1 cellular context compared by ENCODE assay signal in the genomic region with DNA sequence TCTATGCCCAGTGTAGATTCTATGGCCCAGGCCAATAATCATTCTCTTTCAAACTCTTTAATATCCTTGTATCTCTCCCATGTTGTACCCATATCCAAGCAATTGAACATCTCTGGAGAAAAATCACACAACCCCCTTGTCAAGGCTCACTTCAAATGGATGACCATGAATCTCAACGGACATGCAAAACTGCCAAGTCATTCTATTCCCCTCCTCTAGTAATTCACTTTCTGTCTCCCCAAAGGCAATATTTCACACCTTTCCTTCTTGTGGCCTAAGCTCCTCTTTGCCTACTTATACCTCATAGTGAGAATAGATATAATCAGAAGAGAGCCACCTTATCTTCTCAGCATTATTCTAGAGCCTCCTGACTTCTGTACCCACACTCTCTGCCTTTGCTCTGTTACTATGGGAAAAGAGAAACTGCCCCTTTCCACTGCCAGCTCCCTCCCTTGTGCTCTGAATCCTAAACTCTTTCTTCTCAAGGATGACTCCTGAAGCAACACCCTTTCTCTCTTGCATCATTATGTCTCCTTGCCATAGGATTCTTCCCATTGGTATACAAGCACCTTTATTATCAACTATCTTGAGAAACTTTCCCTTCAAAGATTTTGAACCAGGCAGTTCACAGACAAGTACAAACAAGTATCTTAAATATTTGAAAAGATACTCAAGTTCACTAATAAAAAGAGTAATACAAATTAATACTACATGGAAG.
TF ChIP-seq lines count a peak whose summit lies in the region.

No MANE protein-coding gene starts in this region.

TF ChIP-seq in K562, 482 proteins besides CTCF, POLR2A, EP300 and RAD21 (continued from another document and continues in another):
- TF ChIP-seq, protein P1, sequence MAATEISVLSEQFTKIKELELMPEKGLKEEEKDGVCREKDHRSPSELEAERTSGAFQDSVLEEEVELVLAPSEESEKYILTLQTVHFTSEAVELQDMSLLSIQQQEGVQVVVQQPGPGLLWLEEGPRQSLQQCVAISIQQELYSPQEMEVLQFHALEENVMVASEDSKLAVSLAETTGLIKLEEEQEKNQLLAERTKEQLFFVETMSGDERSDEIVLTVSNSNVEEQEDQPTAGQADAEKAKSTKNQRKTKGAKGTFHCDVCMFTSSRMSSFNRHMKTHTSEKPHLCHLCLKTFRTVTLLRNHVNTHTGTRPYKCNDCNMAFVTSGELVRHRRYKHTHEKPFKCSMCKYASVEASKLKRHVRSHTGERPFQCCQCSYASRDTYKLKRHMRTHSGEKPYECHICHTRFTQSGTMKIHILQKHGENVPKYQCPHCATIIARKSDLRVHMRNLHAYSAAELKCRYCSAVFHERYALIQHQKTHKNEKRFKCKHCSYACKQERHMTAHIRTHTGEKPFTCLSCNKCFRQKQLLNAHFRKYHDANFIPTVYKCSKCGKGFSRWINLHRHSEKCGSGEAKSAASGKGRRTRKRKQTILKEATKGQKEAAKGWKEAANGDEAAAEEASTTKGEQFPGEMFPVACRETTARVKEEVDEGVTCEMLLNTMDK (IDR thresholded peaks at IDR 0.05; ENCODE audit: borderline replicate concordance, insufficient read depth, low read depth, low read length, poor library complexity, severe bottlenecking), result no peak
- TF ChIP-seq NFIC (IDR thresholded peaks at IDR 0.05), result no peak
- TF ChIP-seq SOX6 (IDR thresholded peaks at IDR 0.05), result no peak
- no peak for TF ChIP-seq BRCA1 (IDR thresholded peaks at IDR 0.05)
- TF ChIP-seq BRCA1 (CRISPR knock-in tag; IDR thresholded peaks at IDR 0.05), result no peak
- TF ChIP-seq PHB2 (IDR thresholded peaks at IDR 0.05; ENCODE audit: low read depth), result no peak
- no peak for TF ChIP-seq ZNF133 (CRISPR knock-in tag; IDR thresholded peaks at IDR 0.05)
- no peak for TF ChIP-seq CREB1 (IDR thresholded peaks at IDR 0.05)
- TF ChIP-seq CREB1 (CRISPR knock-in tag; IDR thresholded peaks at IDR 0.05), result no peak
- TF ChIP-seq KHSRP (IDR thresholded peaks at IDR 0.05), result no peak
- TF ChIP-seq GTF2A2 (tag; IDR thresholded peaks at IDR 0.05), result no peak
- TF ChIP-seq HNRNPLL (IDR thresholded peaks at IDR 0.05; ENCODE audit: low read depth, low read length, poor library complexity, severe bottlenecking), result no peak
- TF ChIP-seq SRSF9 (IDR thresholded peaks at IDR 0.05; ENCODE audit: borderline replicate concordance, low read depth, low read length), result no peak
- peak; percentile 83 for TF ChIP-seq MAFK (IDR thresholded peaks at IDR 0.05; ENCODE audit: low read length)
- TF ChIP-seq, protein P2, sequence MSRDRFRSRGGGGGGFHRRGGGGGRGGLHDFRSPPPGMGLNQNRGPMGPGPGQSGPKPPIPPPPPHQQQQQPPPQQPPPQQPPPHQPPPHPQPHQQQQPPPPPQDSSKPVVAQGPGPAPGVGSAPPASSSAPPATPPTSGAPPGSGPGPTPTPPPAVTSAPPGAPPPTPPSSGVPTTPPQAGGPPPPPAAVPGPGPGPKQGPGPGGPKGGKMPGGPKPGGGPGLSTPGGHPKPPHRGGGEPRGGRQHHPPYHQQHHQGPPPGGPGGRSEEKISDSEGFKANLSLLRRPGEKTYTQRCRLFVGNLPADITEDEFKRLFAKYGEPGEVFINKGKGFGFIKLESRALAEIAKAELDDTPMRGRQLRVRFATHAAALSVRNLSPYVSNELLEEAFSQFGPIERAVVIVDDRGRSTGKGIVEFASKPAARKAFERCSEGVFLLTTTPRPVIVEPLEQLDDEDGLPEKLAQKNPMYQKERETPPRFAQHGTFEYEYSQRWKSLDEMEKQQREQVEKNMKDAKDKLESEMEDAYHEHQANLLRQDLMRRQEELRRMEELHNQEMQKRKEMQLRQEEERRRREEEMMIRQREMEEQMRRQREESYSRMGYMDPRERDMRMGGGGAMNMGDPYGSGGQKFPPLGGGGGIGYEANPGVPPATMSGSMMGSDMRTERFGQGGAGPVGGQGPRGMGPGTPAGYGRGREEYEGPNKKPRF (IDR thresholded peaks at IDR 0.05; ENCODE audit: low read depth, low read length), result no peak
- TF ChIP-seq MAFF (IDR thresholded peaks at IDR 0.05; ENCODE audit: low read length), result peak; percentile 85
- TF ChIP-seq, protein P3, sequence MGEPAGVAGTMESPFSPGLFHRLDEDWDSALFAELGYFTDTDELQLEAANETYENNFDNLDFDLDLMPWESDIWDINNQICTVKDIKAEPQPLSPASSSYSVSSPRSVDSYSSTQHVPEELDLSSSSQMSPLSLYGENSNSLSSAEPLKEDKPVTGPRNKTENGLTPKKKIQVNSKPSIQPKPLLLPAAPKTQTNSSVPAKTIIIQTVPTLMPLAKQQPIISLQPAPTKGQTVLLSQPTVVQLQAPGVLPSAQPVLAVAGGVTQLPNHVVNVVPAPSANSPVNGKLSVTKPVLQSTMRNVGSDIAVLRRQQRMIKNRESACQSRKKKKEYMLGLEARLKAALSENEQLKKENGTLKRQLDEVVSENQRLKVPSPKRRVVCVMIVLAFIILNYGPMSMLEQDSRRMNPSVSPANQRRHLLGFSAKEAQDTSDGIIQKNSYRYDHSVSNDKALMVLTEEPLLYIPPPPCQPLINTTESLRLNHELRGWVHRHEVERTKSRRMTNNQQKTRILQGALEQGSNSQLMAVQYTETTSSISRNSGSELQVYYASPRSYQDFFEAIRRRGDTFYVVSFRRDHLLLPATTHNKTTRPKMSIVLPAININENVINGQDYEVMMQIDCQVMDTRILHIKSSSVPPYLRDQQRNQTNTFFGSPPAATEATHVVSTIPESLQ (CRISPR knock-in tag; IDR thresholded peaks at IDR 0.05), result no peak
- TF ChIP-seq, protein P4, sequence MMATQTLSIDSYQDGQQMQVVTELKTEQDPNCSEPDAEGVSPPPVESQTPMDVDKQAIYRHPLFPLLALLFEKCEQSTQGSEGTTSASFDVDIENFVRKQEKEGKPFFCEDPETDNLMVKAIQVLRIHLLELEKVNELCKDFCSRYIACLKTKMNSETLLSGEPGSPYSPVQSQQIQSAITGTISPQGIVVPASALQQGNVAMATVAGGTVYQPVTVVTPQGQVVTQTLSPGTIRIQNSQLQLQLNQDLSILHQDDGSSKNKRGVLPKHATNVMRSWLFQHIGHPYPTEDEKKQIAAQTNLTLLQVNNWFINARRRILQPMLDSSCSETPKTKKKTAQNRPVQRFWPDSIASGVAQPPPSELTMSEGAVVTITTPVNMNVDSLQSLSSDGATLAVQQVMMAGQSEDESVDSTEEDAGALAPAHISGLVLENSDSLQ (IDR thresholded peaks at IDR 0.05), result peak; percentile 18; the same call in 1 of the 2 replicates
- TF ChIP-seq, protein P5, sequence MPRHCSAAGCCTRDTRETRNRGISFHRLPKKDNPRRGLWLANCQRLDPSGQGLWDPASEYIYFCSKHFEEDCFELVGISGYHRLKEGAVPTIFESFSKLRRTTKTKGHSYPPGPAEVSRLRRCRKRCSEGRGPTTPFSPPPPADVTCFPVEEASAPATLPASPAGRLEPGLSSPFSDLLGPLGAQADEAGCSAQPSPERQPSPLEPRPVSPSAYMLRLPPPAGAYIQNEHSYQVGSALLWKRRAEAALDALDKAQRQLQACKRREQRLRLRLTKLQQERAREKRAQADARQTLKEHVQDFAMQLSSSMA (CRISPR knock-in tag; IDR thresholded peaks at IDR 0.05), result no peak
- TF ChIP-seq SMAD4 (CRISPR knock-in tag; conservative IDR thresholded peaks at IDR 0.05), result 0 out of 2 replicates have a peak, but pooled peaks have one; percentile 44
- no peak for TF ChIP-seq ZNF174 (CRISPR knock-in tag; IDR thresholded peaks at IDR 0.05)
- TF ChIP-seq ZNF311 (CRISPR knock-in tag; IDR thresholded peaks at IDR 0.05), result no peak
- TF ChIP-seq HMGN3 (IDR thresholded peaks at IDR 0.05; ENCODE audit: borderline replicate concordance, extremely low read depth, insufficient read length, low read depth, low read length), result no peak
- TF ChIP-seq, protein P6, sequence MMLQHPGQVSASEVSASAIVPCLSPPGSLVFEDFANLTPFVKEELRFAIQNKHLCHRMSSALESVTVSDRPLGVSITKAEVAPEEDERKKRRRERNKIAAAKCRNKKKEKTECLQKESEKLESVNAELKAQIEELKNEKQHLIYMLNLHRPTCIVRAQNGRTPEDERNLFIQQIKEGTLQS (IDR thresholded peaks at IDR 0.05), result peak; percentile 40; the same call in 1 of the 2 replicates
- TF ChIP-seq, protein P6 (CRISPR knock-in tag; conservative IDR thresholded peaks at IDR 0.05), result no peak
- no peak for TF ChIP-seq HNRNPL (IDR thresholded peaks at IDR 0.05; ENCODE audit: low read depth, low read length)
- TF ChIP-seq ZNF57 (CRISPR knock-in tag; IDR thresholded peaks at IDR 0.05), result no peak
- TF ChIP-seq, protein P7, sequence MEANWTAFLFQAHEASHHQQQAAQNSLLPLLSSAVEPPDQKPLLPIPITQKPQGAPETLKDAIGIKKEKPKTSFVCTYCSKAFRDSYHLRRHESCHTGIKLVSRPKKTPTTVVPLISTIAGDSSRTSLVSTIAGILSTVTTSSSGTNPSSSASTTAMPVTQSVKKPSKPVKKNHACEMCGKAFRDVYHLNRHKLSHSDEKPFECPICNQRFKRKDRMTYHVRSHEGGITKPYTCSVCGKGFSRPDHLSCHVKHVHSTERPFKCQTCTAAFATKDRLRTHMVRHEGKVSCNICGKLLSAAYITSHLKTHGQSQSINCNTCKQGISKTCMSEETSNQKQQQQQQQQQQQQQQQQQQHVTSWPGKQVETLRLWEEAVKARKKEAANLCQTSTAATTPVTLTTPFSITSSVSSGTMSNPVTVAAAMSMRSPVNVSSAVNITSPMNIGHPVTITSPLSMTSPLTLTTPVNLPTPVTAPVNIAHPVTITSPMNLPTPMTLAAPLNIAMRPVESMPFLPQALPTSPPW (CRISPR knock-in tag; IDR thresholded peaks at IDR 0.05), result no peak
- no peak for TF ChIP-seq BCOR (IDR thresholded peaks at IDR 0.05)
- TF ChIP-seq ZKSCAN1 (IDR thresholded peaks at IDR 0.05; ENCODE audit: low read depth, low read length), result no peak
- no peak for TF ChIP-seq RUNX1 (IDR thresholded peaks at IDR 0.05; ENCODE audit: low read depth)
- no peak for TF ChIP-seq MCM3 (IDR thresholded peaks at IDR 0.05)
- TF ChIP-seq, protein P8, sequence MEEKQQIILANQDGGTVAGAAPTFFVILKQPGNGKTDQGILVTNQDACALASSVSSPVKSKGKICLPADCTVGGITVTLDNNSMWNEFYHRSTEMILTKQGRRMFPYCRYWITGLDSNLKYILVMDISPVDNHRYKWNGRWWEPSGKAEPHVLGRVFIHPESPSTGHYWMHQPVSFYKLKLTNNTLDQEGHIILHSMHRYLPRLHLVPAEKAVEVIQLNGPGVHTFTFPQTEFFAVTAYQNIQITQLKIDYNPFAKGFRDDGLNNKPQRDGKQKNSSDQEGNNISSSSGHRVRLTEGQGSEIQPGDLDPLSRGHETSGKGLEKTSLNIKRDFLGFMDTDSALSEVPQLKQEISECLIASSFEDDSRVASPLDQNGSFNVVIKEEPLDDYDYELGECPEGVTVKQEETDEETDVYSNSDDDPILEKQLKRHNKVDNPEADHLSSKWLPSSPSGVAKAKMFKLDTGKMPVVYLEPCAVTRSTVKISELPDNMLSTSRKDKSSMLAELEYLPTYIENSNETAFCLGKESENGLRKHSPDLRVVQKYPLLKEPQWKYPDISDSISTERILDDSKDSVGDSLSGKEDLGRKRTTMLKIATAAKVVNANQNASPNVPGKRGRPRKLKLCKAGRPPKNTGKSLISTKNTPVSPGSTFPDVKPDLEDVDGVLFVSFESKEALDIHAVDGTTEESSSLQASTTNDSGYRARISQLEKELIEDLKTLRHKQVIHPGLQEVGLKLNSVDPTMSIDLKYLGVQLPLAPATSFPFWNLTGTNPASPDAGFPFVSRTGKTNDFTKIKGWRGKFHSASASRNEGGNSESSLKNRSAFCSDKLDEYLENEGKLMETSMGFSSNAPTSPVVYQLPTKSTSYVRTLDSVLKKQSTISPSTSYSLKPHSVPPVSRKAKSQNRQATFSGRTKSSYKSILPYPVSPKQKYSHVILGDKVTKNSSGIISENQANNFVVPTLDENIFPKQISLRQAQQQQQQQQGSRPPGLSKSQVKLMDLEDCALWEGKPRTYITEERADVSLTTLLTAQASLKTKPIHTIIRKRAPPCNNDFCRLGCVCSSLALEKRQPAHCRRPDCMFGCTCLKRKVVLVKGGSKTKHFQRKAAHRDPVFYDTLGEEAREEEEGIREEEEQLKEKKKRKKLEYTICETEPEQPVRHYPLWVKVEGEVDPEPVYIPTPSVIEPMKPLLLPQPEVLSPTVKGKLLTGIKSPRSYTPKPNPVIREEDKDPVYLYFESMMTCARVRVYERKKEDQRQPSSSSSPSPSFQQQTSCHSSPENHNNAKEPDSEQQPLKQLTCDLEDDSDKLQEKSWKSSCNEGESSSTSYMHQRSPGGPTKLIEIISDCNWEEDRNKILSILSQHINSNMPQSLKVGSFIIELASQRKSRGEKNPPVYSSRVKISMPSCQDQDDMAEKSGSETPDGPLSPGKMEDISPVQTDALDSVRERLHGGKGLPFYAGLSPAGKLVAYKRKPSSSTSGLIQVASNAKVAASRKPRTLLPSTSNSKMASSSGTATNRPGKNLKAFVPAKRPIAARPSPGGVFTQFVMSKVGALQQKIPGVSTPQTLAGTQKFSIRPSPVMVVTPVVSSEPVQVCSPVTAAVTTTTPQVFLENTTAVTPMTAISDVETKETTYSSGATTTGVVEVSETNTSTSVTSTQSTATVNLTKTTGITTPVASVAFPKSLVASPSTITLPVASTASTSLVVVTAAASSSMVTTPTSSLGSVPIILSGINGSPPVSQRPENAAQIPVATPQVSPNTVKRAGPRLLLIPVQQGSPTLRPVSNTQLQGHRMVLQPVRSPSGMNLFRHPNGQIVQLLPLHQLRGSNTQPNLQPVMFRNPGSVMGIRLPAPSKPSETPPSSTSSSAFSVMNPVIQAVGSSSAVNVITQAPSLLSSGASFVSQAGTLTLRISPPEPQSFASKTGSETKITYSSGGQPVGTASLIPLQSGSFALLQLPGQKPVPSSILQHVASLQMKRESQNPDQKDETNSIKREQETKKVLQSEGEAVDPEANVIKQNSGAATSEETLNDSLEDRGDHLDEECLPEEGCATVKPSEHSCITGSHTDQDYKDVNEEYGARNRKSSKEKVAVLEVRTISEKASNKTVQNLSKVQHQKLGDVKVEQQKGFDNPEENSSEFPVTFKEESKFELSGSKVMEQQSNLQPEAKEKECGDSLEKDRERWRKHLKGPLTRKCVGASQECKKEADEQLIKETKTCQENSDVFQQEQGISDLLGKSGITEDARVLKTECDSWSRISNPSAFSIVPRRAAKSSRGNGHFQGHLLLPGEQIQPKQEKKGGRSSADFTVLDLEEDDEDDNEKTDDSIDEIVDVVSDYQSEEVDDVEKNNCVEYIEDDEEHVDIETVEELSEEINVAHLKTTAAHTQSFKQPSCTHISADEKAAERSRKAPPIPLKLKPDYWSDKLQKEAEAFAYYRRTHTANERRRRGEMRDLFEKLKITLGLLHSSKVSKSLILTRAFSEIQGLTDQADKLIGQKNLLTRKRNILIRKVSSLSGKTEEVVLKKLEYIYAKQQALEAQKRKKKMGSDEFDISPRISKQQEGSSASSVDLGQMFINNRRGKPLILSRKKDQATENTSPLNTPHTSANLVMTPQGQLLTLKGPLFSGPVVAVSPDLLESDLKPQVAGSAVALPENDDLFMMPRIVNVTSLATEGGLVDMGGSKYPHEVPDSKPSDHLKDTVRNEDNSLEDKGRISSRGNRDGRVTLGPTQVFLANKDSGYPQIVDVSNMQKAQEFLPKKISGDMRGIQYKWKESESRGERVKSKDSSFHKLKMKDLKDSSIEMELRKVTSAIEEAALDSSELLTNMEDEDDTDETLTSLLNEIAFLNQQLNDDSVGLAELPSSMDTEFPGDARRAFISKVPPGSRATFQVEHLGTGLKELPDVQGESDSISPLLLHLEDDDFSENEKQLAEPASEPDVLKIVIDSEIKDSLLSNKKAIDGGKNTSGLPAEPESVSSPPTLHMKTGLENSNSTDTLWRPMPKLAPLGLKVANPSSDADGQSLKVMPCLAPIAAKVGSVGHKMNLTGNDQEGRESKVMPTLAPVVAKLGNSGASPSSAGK (IDR thresholded peaks at IDR 0.05), result 0 out of 2 replicates have a peak, but pooled peaks have one; percentile 20
- no peak for TF ChIP-seq ZNF239 (CRISPR knock-in tag; IDR thresholded peaks at IDR 0.05)
- no peak for TF ChIP-seq ZBTB17 (CRISPR knock-in tag; IDR thresholded peaks at IDR 0.05)
- TF ChIP-seq ZNF551 (CRISPR knock-in tag; IDR thresholded peaks at IDR 0.05), result no peak
